In genomic region chr16:55386534-55387296, GRCh38 we compare ENCODE assay signal across 17 cellular contexts.
"Had no signal": no experiment of that assay in that cellular context is flagged by ENCODE, and none has a peak within 500 bp of the region (broad histone marks: within the 10 kb centered on the region; RNA-seq: fewer than 3 reads in every experiment).

No MANE protein-coding gene starts in this region.

- H3K79me2 ChIP-seq: parathyroid adenoma had no signal

- H2AFZ ChIP-seq: parathyroid adenoma had no signal

- H3K27me3 Mint-ChIP-seq: activated naive CD8-positive, alpha-beta T cell treated with anti-CD3 and anti-CD28 coated beads, Interleukin-2, amount 10 ng/mL, durations not matched to agents 7 days and 5 days had no signal

- H3K9me3 Mint-ChIP-seq: activated naive CD8-positive, alpha-beta T cell treated with anti-CD3 and anti-CD28 coated beads, Interleukin-2, amount 10 ng/mL, durations not matched to agents 7 days and 5 days; endodermal cell; stimulated activated effector memory CD8-positive, alpha-beta T cell treated with anti-CD3 and anti-CD28 coated beads, Interleukin-12 subunit alpha, Interleukin-12 subunit beta, amount 100 ng/mL, for 72 hours; T-cell had no signal

- DNase-seq: activated CD4-positive, alpha-beta T cell treated with anti-CD3 and anti-CD28 coated beads, Interleukin-2, amount 50 U/mL, for 1 hour; activated naive CD4-positive, alpha-beta T cell; activated naive CD8-positive, alpha-beta T cell treated with anti-CD3 and anti-CD28 coated beads, Interleukin-2, amount 10 ng/mL, durations not matched to agents 7 days and 5 days; dorsolateral prefrontal cortex; endodermal cell; immature natural killer cell; left cardiac atrium; mucosa of descending colon; naive thymus-derived CD4-positive, alpha-beta T cell; stimulated activated CD4-positive, alpha-beta T cell treated with anti-CD3 and anti-CD28 coated beads, Interleukin-12 subunit alpha, Interleukin-12 subunit beta, amount 100 ng/mL, for 4 hours; stimulated activated CD4-positive, alpha-beta T cell treated with anti-CD3 and anti-CD28 coated beads, Interleukin-2, amount 100 ng/mL, for 24 hours; T-cell; T-helper 9 cell had no signal

- H3K27ac ChIP-seq: dorsolateral prefrontal cortex, parathyroid adenoma, vagina had no signal

- H3K36me3 Mint-ChIP-seq: activated naive CD8-positive, alpha-beta T cell treated with anti-CD3 and anti-CD28 coated beads, Interleukin-2, amount 10 ng/mL, durations not matched to agents 7 days and 5 days; immature natural killer cell; naive thymus-derived CD4-positive, alpha-beta T cell; stimulated activated effector memory CD8-positive, alpha-beta T cell treated with anti-CD3 and anti-CD28 coated beads, Interleukin-12 subunit alpha, Interleukin-12 subunit beta, amount 100 ng/mL, for 72 hours; T-cell had no signal

- H3K4me3 ChIP-seq: dorsolateral prefrontal cortex, mucosa of descending colon, vagina had no signal

- H3K36me3 ChIP-seq: vagina had no signal

- H3K9ac ChIP-seq: parathyroid adenoma had no signal

- ATAC-seq: activated CD4-positive, CD25-positive, alpha-beta regulatory T cell treated with anti-CD3 and anti-CD28 coated beads, Interleukin-2, amount 50 U/mL, for 24 hours; left cardiac atrium; mucosa of descending colon; naive thymus-derived CD4-positive, alpha-beta T cell; stimulated activated effector memory CD8-positive, alpha-beta T cell treated with anti-CD3 and anti-CD28 coated beads, Interleukin-12 subunit alpha, Interleukin-12 subunit beta, amount 100 ng/mL, for 72 hours; T-cell had no signal

- H3K27ac Mint-ChIP-seq: activated naive CD8-positive, alpha-beta T cell treated with anti-CD3 and anti-CD28 coated beads, Interleukin-2, amount 10 ng/mL, durations not matched to agents 7 days and 5 days; endodermal cell; immature natural killer cell; naive thymus-derived CD4-positive, alpha-beta T cell; stimulated activated effector memory CD8-positive, alpha-beta T cell treated with anti-CD3 and anti-CD28 coated beads, Interleukin-12 subunit alpha, Interleukin-12 subunit beta, amount 100 ng/mL, for 72 hours; T-cell had no signal

- H3K4me3 Mint-ChIP-seq: activated naive CD8-positive, alpha-beta T cell treated with anti-CD3 and anti-CD28 coated beads, Interleukin-2, amount 10 ng/mL, durations not matched to agents 7 days and 5 days; endodermal cell; immature natural killer cell; naive thymus-derived CD4-positive, alpha-beta T cell; stimulated activated effector memory CD8-positive, alpha-beta T cell treated with anti-CD3 and anti-CD28 coated beads, Interleukin-12 subunit alpha, Interleukin-12 subunit beta, amount 100 ng/mL, for 72 hours; T-cell had no signal

- H3K9me3 ChIP-seq: mucosa of descending colon, vagina had no signal

- H3K4me1 ChIP-seq: parathyroid adenoma, vagina had no signal

- H3K4me1 Mint-ChIP-seq: activated naive CD8-positive, alpha-beta T cell treated with anti-CD3 and anti-CD28 coated beads, Interleukin-2, amount 10 ng/mL, durations not matched to agents 7 days and 5 days; endodermal cell; immature natural killer cell; naive thymus-derived CD4-positive, alpha-beta T cell; stimulated activated effector memory CD8-positive, alpha-beta T cell treated with anti-CD3 and anti-CD28 coated beads, Interleukin-12 subunit alpha, Interleukin-12 subunit beta, amount 100 ng/mL, for 72 hours; T-cell had no signal

- H3K27me3 ChIP-seq: vagina had no signal
